Comparison of ENCODE assay signal across 13 cellular contexts in the genomic region with DNA sequence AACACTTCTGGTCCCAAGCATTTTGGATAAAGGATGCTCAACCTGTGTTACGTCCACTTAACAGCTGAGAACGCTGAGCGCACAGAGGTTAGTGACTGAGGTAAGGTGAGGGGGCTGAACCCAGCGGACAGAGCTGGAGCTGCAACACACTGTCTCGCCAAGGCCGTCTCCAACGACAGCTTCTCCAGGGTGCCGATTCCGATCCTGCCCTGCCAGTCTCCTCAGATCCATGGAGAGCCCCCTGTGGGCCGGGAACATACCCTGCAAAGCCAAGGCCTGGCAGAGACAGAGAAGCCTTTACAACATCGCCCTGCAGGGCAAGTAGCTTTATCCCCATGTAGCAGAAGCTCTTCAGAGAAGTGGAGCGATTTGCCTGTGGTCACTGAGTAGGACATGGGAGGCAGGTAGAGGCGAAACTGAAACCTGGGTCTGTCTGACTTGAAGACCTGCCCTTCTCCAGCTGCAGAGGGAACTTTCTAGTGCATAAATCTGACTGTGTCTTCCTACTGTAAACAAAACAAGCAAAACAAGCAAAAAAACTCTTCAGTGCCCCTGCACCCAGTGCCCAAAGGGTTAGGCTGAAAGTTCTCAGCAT.
DNase-seq lines count a peak whose midpoint lies in the region; ATAC-seq, FAIRE-seq and TF ChIP-seq lines count a peak whose summit lies in the region.
"Had no signal": no experiment of that assay in that cellular context is flagged by ENCODE, and none has a peak within 500 bp of the region (broad histone marks: within the 10 kb centered on the region; RNA-seq: fewer than 3 reads in every experiment).

No MANE protein-coding gene starts in this region.

- no peak overlapping the region for H3K27ac ChIP-seq in pancreas
- H3K27ac ChIP-seq: dorsolateral prefrontal cortex had no signal

- FAIRE-seq in GM12891 (lab: Jason Lieb, UNC) (peak; percentile 23), pancreas (lab: Jason Lieb, UNC) (no peak)

- no peak for ATAC-seq in pancreas

- no peaks in the 10 kb centered on the region for H3K36me3 ChIP-seq in pancreas

- intact Hi-C loops in pancreas (cut with DNase I): loop anchor here (5.0 to 10.0 kb wide), 4 partner anchors 74 to 554 kb away; a partner anchor contains a TSS
- intact Hi-C loops in activated naive CD4-positive, alpha-beta T cell treated with anti-CD3 and anti-CD28 coated beads for 36 hours (cut with micrococcal nuclease): no loop called here

- no peaks in the 10 kb centered on the region for H3K27me3 Mint-ChIP-seq in activated naive CD4-positive, alpha-beta T cell treated with anti-CD3 and anti-CD28 coated beads for 36 hours (ENCODE audit: low read depth)
- H3K27me3 Mint-ChIP-seq: activated naive CD4-positive, alpha-beta T cell treated with anti-CD3 and anti-CD28 coated beads, Interleukin-2, amount 50 U/mL, for 24 hours had no signal

- H3K9me3 Mint-ChIP-seq in activated naive CD4-positive, alpha-beta T cell treated with anti-CD3 and anti-CD28 coated beads for 36 hours: no peaks in the 10 kb centered on the region
- H3K9me3 Mint-ChIP-seq: activated naive CD4-positive, alpha-beta T cell treated with anti-CD3 and anti-CD28 coated beads, Interleukin-2, amount 50 U/mL, for 24 hours had no signal

- no peaks in the 10 kb centered on the region for H3K4me1 ChIP-seq in pancreas

- DNase-seq in AG09309 (ENCODE audit: low read depth) (no peak), GM12891 (ENCODE audit: insufficient read length, low spot score) (peak; percentile 51), NB4 (ENCODE audit: low read depth) (no peak), foreskin fibroblast (peak in 1 of 2 donors; percentile 12), LoVo (ENCODE audit: low spot score) (no peak), pancreas (no peak)
- DNase-seq in activated effector memory CD4-positive, alpha-beta T cell treated with anti-CD3 and anti-CD28 coated beads, Interleukin-2, amount 50 U/mL, for 16 hours: no peak
- DNase-seq in activated naive CD4-positive, alpha-beta T cell treated with anti-CD3 and anti-CD28 coated beads for 36 hours: no peak
- DNase-seq: activated CD4-positive, alpha-beta T cell treated with anti-CD3 and anti-CD28 coated beads for 48 hours; dorsolateral prefrontal cortex; NCI-H2081 treated with DMSO at 0.1 percent for 48 hours; SIG-M5 had no signal

- H3K4me3 ChIP-seq in AG09309 (ENCODE audit: control insufficient read depth, low read depth, low read length) (no peak overlapping the region), NB4 (ENCODE audit: low read depth, low read length) (no peak overlapping the region), foreskin fibroblast (ENCODE audit: low read depth in 1 of 2, low read length in 2 of 2) (no peak overlapping the region), pancreas (no peak overlapping the region)
- H3K4me3 ChIP-seq: dorsolateral prefrontal cortex had no signal

- no peaks in the 10 kb centered on the region for H3K9me3 ChIP-seq in pancreas

- peak; percentile 31 for TF ChIP-seq CTCF in AG09309 (IDR thresholded peaks at IDR 0.05; ENCODE audit: control insufficient read depth, insufficient read depth, low read depth, low read length, missing control alignments)
- peak; percentile 16 for TF ChIP-seq CTCF in NB4 (IDR thresholded peaks at IDR 0.05; ENCODE audit: low read depth, low read length)
- TF ChIP-seq CTCF in foreskin fibroblast (IDR thresholded peaks at IDR 0.05; ENCODE audit: low read depth, low read length): peak; percentile 13
- TF ChIP-seq CTCF in pancreas (IDR thresholded peaks at IDR 0.05): no peak

- no peak overlapping the region for H3K27ac Mint-ChIP-seq in activated naive CD4-positive, alpha-beta T cell treated with anti-CD3 and anti-CD28 coated beads for 36 hours
- H3K27ac Mint-ChIP-seq: activated naive CD4-positive, alpha-beta T cell treated with anti-CD3 and anti-CD28 coated beads, Interleukin-2, amount 50 U/mL, for 24 hours had no signal

- WGBS in pancreas, 2 donors: 50 to 55% methylated on average over 13 of the region's 13 CpGs

- H3K4me3 Mint-ChIP-seq in activated naive CD4-positive, alpha-beta T cell treated with anti-CD3 and anti-CD28 coated beads for 36 hours: no peak overlapping the region
- H3K4me3 Mint-ChIP-seq: activated naive CD4-positive, alpha-beta T cell treated with anti-CD3 and anti-CD28 coated beads, Interleukin-2, amount 50 U/mL, for 24 hours had no signal

- CTCF ChIA-PET in activated naive CD4-positive, alpha-beta T cell treated with anti-CD3 and anti-CD28 coated beads for 36 hours (lab: Charles Lee): interaction anchor here (0.5 to 1.7 kb wide), 4 partner anchors 41 to 116 kb away, joined by 3 to 12 read pairs (median 3); no protein-coding TSS in a partner anchor

- H3K27me3 ChIP-seq in pancreas: no peaks in the 10 kb centered on the region

- TF ChIP-seq POLR2A in GM12891 (IDR thresholded peaks at IDR 0.05; ENCODE audit: low read depth, low read length) (no peak), NB4 (IDR thresholded peaks at IDR 0.05; ENCODE audit: extremely low read depth, insufficient read length) (no peak)

- no peaks in the 10 kb centered on the region for H3K36me3 Mint-ChIP-seq in activated naive CD4-positive, alpha-beta T cell treated with anti-CD3 and anti-CD28 coated beads for 36 hours (ENCODE audit: low read depth)
- H3K36me3 Mint-ChIP-seq: activated naive CD4-positive, alpha-beta T cell treated with anti-CD3 and anti-CD28 coated beads, Interleukin-2, amount 50 U/mL, for 24 hours had no signal

- H3K4me1 Mint-ChIP-seq in activated naive CD4-positive, alpha-beta T cell treated with anti-CD3 and anti-CD28 coated beads for 36 hours (ENCODE audit: low read depth): no peaks in the 10 kb centered on the region
- H3K4me1 Mint-ChIP-seq: activated naive CD4-positive, alpha-beta T cell treated with anti-CD3 and anti-CD28 coated beads, Interleukin-2, amount 50 U/mL, for 24 hours had no signal

TF ChIP-seq in GM12891, 5 proteins besides CTCF, POLR2A, EP300 and RAD21:
- TF ChIP-seq PAX5 (IDR thresholded peaks at IDR 0.05; ENCODE audit: insufficient read depth, low read length, severe bottlenecking): no peak
- TF ChIP-seq SPI1 (IDR thresholded peaks at IDR 0.05; ENCODE audit: low read depth, low read length): no peak
- no peak for TF ChIP-seq TAF1 (IDR thresholded peaks at IDR 0.05; ENCODE audit: low read depth, low read length)
- no peak for TF ChIP-seq POU2F2 (IDR thresholded peaks at IDR 0.05; ENCODE audit: low read depth, low read length)
- TF ChIP-seq POLR2AphosphoS5 (IDR thresholded peaks at IDR 0.05; ENCODE audit: low read depth, low read length): no peak

Comparison
In these comparisons a context has a peak if more than half of its experiments do, and no peak if none do; other contexts are left out.
1. CTCF ChIP-seq: peak in AG09309 (single experiment), NB4 (single experiment) and foreskin fibroblast (single experiment); none in pancreas (0 of 4).